Comparison of ENCODE assay signal across 8 cellular contexts in the genomic region with DNA sequence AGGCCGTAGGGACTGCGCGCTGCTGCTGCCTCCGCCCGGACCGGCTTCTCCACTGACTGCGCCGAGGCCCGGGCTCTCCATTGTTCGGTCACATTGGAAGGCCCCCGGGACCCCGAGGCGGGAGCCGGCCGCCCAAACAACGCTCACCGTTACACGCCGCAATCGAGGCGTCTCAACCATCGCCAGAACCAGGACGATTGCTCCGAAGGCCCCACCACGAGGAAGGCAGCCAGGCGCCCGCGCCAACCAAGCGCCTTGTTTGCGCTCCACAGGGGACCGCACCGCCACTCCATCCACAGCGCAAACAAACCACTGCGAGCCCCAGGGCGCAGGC. TPM values are rescaled to one million over a fixed set of nuclear protein-coding genes. Genes with fewer than 3 reads are reported as not detected.
DNase-seq lines count a peak whose midpoint lies in the region; ATAC-seq, FAIRE-seq and TF ChIP-seq lines count a peak whose summit lies in the region.

No MANE protein-coding gene starts in this region.

- H3K27me3 Mint-ChIP-seq in CD4-positive, alpha-beta memory T cell, result peaks cover 1 to 2% of the 10 kb centered on the region in 2 donors

- BruUV-seq in K562 (replicated peaks; lab: Mats Ljungman, UMichigan) (no TSS peak), HepG2 (replicated peaks; lab: Mats Ljungman, UMichigan) (no TSS peak)

- WGBS in HUES64, result under 1% methylated on average over 35 of the region's 35 CpGs
- WGBS in K562 (ENCODE audit: insufficient coverage, low coverage, missing lambda C conversion rate), result 0% methylated on average over 13 of the region's 35 CpGs
- WGBS in HepG2 (ENCODE audit: low lambda C conversion rate), result 0% methylated on average over 4 of the region's 35 CpGs

- peaks cover 23% of the 10 kb centered on the region for H3K36me3 ChIP-seq in CD4-positive, alpha-beta memory T cell (ENCODE audit: insufficient read depth, low read length)
- H3K36me3 ChIP-seq in HUES64 (ENCODE audit: insufficient read depth, low read length) (peaks cover 45% of the 10 kb centered on the region), K562 (ENCODE audit: control insufficient read depth, insufficient read depth, low read length) (peaks cover 49% of the 10 kb centered on the region), HepG2 (replicated peaks in 1 of 2; ENCODE audit: control insufficient read depth in 1 of 2, insufficient read depth in 2 of 2, low read length in 2 of 2) (peaks cover 18 to 28% of the 10 kb centered on the region in 2 experiments), tibial artery (peaks cover 27 to 50% (median 48%) of the 10 kb centered on the region in 3 donors)

- H4K20me1 ChIP-seq in K562 (replicated peaks; ENCODE audit: control insufficient read depth, insufficient read depth, low read length) (peaks cover 34% of the 10 kb centered on the region), HepG2 (ENCODE audit: insufficient read depth, low read length) (peaks cover 47% of the 10 kb centered on the region)

- peaks cover 12% of the 10 kb centered on the region for H3K9me1 ChIP-seq in K562 (ENCODE audit: control insufficient read depth, insufficient read depth, low read length)

- H2AFZ ChIP-seq in K562 (ENCODE audit: low read depth, low read length) (0 out of 2 replicates have a peak overlapping the region, but pooled peaks have one; percentile 58), HepG2 (ENCODE audit: low read length) (no peak overlapping the region)

- H3K4me3 ChIP-seq in CD4-positive, alpha-beta memory T cell (ENCODE audit: low read length in 2 of 2), result peak overlapping the region; percentile 38 to 60
- peak overlapping the region; percentile 83 for H3K4me3 ChIP-seq in HUES64 (ENCODE audit: low read length)
- H3K4me3 ChIP-seq in K562, result peak overlapping the region; percentile 77
- H3K4me3 ChIP-seq in HepG2 (replicated peaks in 1 of 3; ENCODE audit: insufficient read depth in 1 of 3, low read depth in 2 of 3, low read length in 3 of 3), result peak overlapping the region; percentile 94 to 98 (median 97)
- peak overlapping the region; percentile 80 to 85 for H3K4me3 ChIP-seq in tibial artery

- peak overlapping the region; percentile 74 to 89 (median 87) for H3K27ac Mint-ChIP-seq in CD4-positive, alpha-beta memory T cell

- TF ChIP-seq EP300 in K562 (IDR thresholded peaks at IDR 0.05; ENCODE audit: low read length) (no peak), HepG2 (IDR thresholded peaks at IDR 0.05; ENCODE audit: low read depth in 2 of 2, low read length in 2 of 2) (no peak), HepG2 (CRISPR knock-in tag; IDR thresholded peaks at IDR 0.05; ENCODE audit: borderline replicate concordance) (no peak)

- no peaks in the 10 kb centered on the region for H3K27me3 ChIP-seq in CD4-positive, alpha-beta memory T cell (ENCODE audit: insufficient read depth, low read length)
- no peaks in the 10 kb centered on the region for H3K27me3 ChIP-seq in HUES64 (ENCODE audit: insufficient read depth, low read length)
- H3K27me3 ChIP-seq in K562 (ENCODE audit: control insufficient read depth in 2 of 2, insufficient read depth in 2 of 2, low read length in 2 of 2), result no peaks in the 10 kb centered on the region
- H3K27me3 ChIP-seq in HepG2 (ENCODE audit: control insufficient read depth in 1 of 2, insufficient read depth in 2 of 2, low read length in 2 of 2), result no peaks in the 10 kb centered on the region; a peak in 1 of 5 replicates
- no peaks in the 10 kb centered on the region for H3K27me3 ChIP-seq in tibial artery

- peaks cover 14 to 41% of the 10 kb centered on the region in 2 donors for H3K36me3 Mint-ChIP-seq in CD4-positive, alpha-beta memory T cell

- H3K4me1 Mint-ChIP-seq in CD4-positive, alpha-beta memory T cell, result peaks cover 20 to 45% (median 30%) of the 10 kb centered on the region in 4 donors

- POLR2A ChIA-PET in CD4-positive, alpha-beta memory T cell (lab: Charles Lee; ENCODE audit: partially characterized antibody), result interaction anchor here (1.3 to 4.8 kb wide), 3 partner anchors 9 to 310 kb away, joined by 4 to 37 read pairs (median 8); no protein-coding TSS in a partner anchor
- POLR2A ChIA-PET in K562 (lab: Yijun Ruan, JAX) (interaction anchor here (0.6 to 8.0 kb wide), 21 partner anchors 9 to 309 kb away, joined by 3 to 137 read pairs (median 6); no protein-coding TSS in a partner anchor), HepG2 (lab: Yijun Ruan, JAX) (interaction anchor here (1.1 to 4.5 kb wide), 5 partner anchors 10 to 310 kb away, joined by 7 to 45 read pairs (median 12); no protein-coding TSS in a partner anchor)

- in situ Hi-C loops in K562 (cut with MboI), result loop anchor here (5.0 kb wide), 1 partner anchor 89 kb away; no protein-coding TSS in a partner anchor
- in situ Hi-C loops in HepG2 (cut with HindIII; ENCODE audit: extremely low pct_ligation_motif_present, low pct_unique_long_range_greater_than_20kb), result loop anchor here (5.0 kb wide), 1 partner anchor 89 kb away; no protein-coding TSS in a partner anchor

- H3K27ac ChIP-seq in CD4-positive, alpha-beta memory T cell (ENCODE audit: low read depth, low read length), result peak overlapping the region; percentile 48
- H3K27ac ChIP-seq in HUES64 (ENCODE audit: low read depth, low read length) (peak overlapping the region; percentile 92), K562 (ENCODE audit: extremely low read depth, low read depth, low read length) (peak overlapping the region; percentile 92), HepG2 (ENCODE audit: extremely low read length, insufficient read depth, low read length) (peak overlapping the region; percentile 94), tibial artery (peak overlapping the region; percentile 96 to 97)

- H3K4me2 ChIP-seq in K562 (ENCODE audit: insufficient read depth, low read length), result peak overlapping the region; percentile 98
- peak overlapping the region; percentile 89 for H3K4me2 ChIP-seq in HepG2 (ENCODE audit: low read depth, low read length)

- no peak for TF ChIP-seq RAD21 in K562 (CRISPR knock-in tag; conservative IDR thresholded peaks at IDR 0.05 in 1 of 2, IDR thresholded peaks at IDR 0.05 in 1 of 2)
- TF ChIP-seq RAD21 in HepG2 (CRISPR knock-in tag; IDR thresholded peaks at IDR 0.05), result no peak

- peaks cover 70% of the 10 kb centered on the region for H3K79me2 ChIP-seq in K562 (ENCODE audit: control insufficient read depth, insufficient read depth, low read length)
- H3K79me2 ChIP-seq in HepG2 (ENCODE audit: insufficient read depth, low read length), result peaks cover 59% of the 10 kb centered on the region

- ATAC-seq in K562 (peak; percentile 0), HepG2 (peak; percentile 5), HG03039 (IDR thresholded peaks at IDR 0.05; ENCODE audit: unreplicated experiment) (no peak)

- no peak for DNase-seq in CD4-positive, alpha-beta memory T cell
- DNase-seq in K562 (ENCODE audit: extremely low read depth in 1 of 4, low spot score in 3 of 4) (no peak), HepG2 (ENCODE audit: low spot score) (no peak), tibial artery (no peak), NCI-H524 treated with DMSO at 0.1 percent for 48 hours (lab: John Stamatoyannopoulos, UW) (no peak), HCEC 1CT (no peak)

- intact Hi-C loops in CD4-positive, alpha-beta memory T cell (cut with micrococcal nuclease), result loop anchor here (1.0 to 10.0 kb wide), 6 partner anchors 132 to 1246 kb away; a partner anchor contains a TSS
- intact Hi-C loops in K562 (cut with micrococcal nuclease) (loop anchor here (2.0 to 5.0 kb wide), 2 partner anchors 52 to 401 kb away; no protein-coding TSS in a partner anchor), HepG2 (cut with micrococcal nuclease; ENCODE audit: unreplicated experiment) (loop anchor here (1.0 kb wide), 1 partner anchor 102 kb away; no protein-coding TSS in a partner anchor), tibial artery (cut with DNase I; ENCODE audit: low total_unique reads) (loop anchor here (5.0 to 10.0 kb wide), 2 partner anchors 211 to 366 kb away; a partner anchor contains a TSS)

- peak overlapping the region; percentile 90 to 98 (median 93) for H3K4me3 Mint-ChIP-seq in CD4-positive, alpha-beta memory T cell

- H3K9ac ChIP-seq in HUES64 (ENCODE audit: low read depth, low read length) (peak overlapping the region; percentile 98), K562 (ENCODE audit: insufficient read depth in 1 of 2, low read depth in 2 of 2, low read length in 2 of 2) (peak overlapping the region; percentile 88 to 96), HepG2 (ENCODE audit: insufficient read depth, low read depth, low read length) (peak overlapping the region; percentile 97)

- CTCF ChIA-PET in CD4-positive, alpha-beta memory T cell (lab: Charles Lee; ENCODE audit: partially characterized antibody), result interaction anchor here (11.2 kb wide), 1 partner anchor 249 kb away, joined by 357 read pairs; no protein-coding TSS in a partner anchor
- CTCF ChIA-PET in K562 (lab: Yijun Ruan, JAX; ENCODE audit: low intra/inter-chr PET ratio), result interaction anchor here (0.5 to 0.7 kb wide), 2 partner anchors 270 to 703 kb away, joined by 3 read pairs; no protein-coding TSS in a partner anchor
- CTCF ChIA-PET in HepG2 (lab: Yijun Ruan, JAX; ENCODE audit: low intra/inter-chr PET ratio, low total read pairs), result interaction anchor here (2.0 kb wide), 1 partner anchor 307 kb away, joined by 4 read pairs; no protein-coding TSS in a partner anchor

- TF ChIP-seq POLR2A in K562 (conservative IDR thresholded peaks at IDR 0.05) (no peak), HepG2 (IDR thresholded peaks at IDR 0.05; ENCODE audit: insufficient read depth in 1 of 2, low read depth in 2 of 2, low read length in 2 of 2) (no peak)

- H3K4me1 ChIP-seq in CD4-positive, alpha-beta memory T cell (ENCODE audit: insufficient read depth, low read length), result peaks cover 27% of the 10 kb centered on the region
- H3K4me1 ChIP-seq in HUES64 (ENCODE audit: insufficient read depth, low read length), result peaks cover 26% of the 10 kb centered on the region
- H3K4me1 ChIP-seq in K562 (replicated peaks in 1 of 2; ENCODE audit: control insufficient read depth in 2 of 2, insufficient read depth in 2 of 2, low read length in 2 of 2), result peaks cover 27 to 54% of the 10 kb centered on the region in 2 experiments
- H3K4me1 ChIP-seq in HepG2 (ENCODE audit: insufficient read depth, low read length), result peaks cover 56% of the 10 kb centered on the region
- peaks cover 0 to 42% (median 20%) of the 10 kb centered on the region in 4 donors for H3K4me1 ChIP-seq in tibial artery

- FAIRE-seq in K562 (lab: Jason Lieb, UNC) (no peak), HepG2 (lab: Jason Lieb, UNC) (no peak)

- no peak for TF ChIP-seq CTCF in K562 (IDR thresholded peaks at IDR 0.05 in 2 of 3, conservative IDR thresholded peaks at IDR 0.05 in 1 of 3; ENCODE audit: insufficient read depth in 2 of 3, low read depth in 1 of 3, low read length in 3 of 3)
- 0 out of 2 replicates have a peak, but pooled peaks have one; percentile 1 for TF ChIP-seq CTCF in HepG2 (CRISPR knock-in tag; IDR thresholded peaks at IDR 0.05)
- peak; percentile 30 to 36 for TF ChIP-seq CTCF in tibial artery (IDR thresholded peaks at IDR 0.05)

- H3K9me3 ChIP-seq in CD4-positive, alpha-beta memory T cell (ENCODE audit: control insufficient read depth in 1 of 2, low read length in 2 of 2), result no peaks in the 10 kb centered on the region
- H3K9me3 ChIP-seq in HUES64 (ENCODE audit: insufficient read depth, low read depth, low read length) (no peaks in the 10 kb centered on the region), K562 (replicated peaks; ENCODE audit: control insufficient read depth, insufficient read depth, low read depth, low read length) (no peaks in the 10 kb centered on the region), HepG2 (ENCODE audit: low read length) (no peaks in the 10 kb centered on the region), tibial artery (no peaks in the 10 kb centered on the region)

- no peaks in the 10 kb centered on the region for H3K9me3 Mint-ChIP-seq in CD4-positive, alpha-beta memory T cell

RNA-seq across cellular contexts. Expression of a gene that starts 0.6 kb away (rescaled TPM):
- 10 to 100 TPM; 78.5 to 96.0 TPM for total RNA-seq in CD4-positive, alpha-beta memory T cell
- 10 to 100 TPM; 84.0 to 95.0 TPM for polyA plus RNA-seq in CD4-positive, alpha-beta memory T cell
- 156 TPM for polyA plus RNA-seq in HUES64 (2013, experiment 1 of 2)
- polyA plus RNA-seq in HUES64 (2013, experiment 2 of 2), result 213 TPM
- 353 and 537 TPM in 2 replicates for total RNA-seq in K562 (2011; cell fraction: chromatin; rRNA removed; ENCODE audit: low replicate concordance)
- total RNA-seq in K562 (2011; cell fraction: nucleolus; rRNA removed), result 306 and 377 TPM in 2 replicates
- total RNA-seq in K562 (2011; cell fraction: nucleoplasm; rRNA removed), result 320 and 329 TPM in 2 replicates
- total RNA-seq in K562 (2014; rRNA removed) (1,168 and 1,338 TPM in 2 replicates), K562 (2014; rRNA removed; fragmentation: Illumina TruSeq; extraction: Trizol) (978 and 1,172 TPM in 2 replicates), K562 (2015; rRNA removed; fragmentation: Illumina TruSeq; extraction: Trizol) (1,097 and 1,128 TPM in 2 replicates), K562 (2021) (1,495 and 1,708 TPM in 2 replicates), HepG2 (2016; rRNA removed; fragmentation: Illumina TruSeq; extraction: Trizol) (827 and 909 TPM in 2 replicates)
- polyA plus RNA-seq in K562 (2011; rRNA removed) (1,124 and 1,949 TPM in 2 replicates), K562 (2014; fragmentation: Illumina TruSeq; extraction: Trizol) (1,620 and 1,897 TPM in 2 replicates), K562 (2014; fragmentation: Nextera tagmentation; extraction: Ambion mirVana) (1,000 to 10,000 TPM; 3,526 to 4,222 TPM), K562 (2014; rRNA removed) (1,054 and 1,088 TPM in 2 replicates), HepG2 (2011; rRNA removed) (423 and 501 TPM in 2 replicates)
- 1,419 and 1,471 TPM in 2 replicates for polyA plus RNA-seq in K562 (2011; cell fraction: cytosol; rRNA removed)
- 1,593 and 1,917 TPM in 2 replicates for polyA plus RNA-seq in K562 (2011; cell fraction: nucleus; rRNA removed)
- 978 and 1,541 TPM in 2 replicates for polyA plus RNA-seq in K562 (2012)
- polyA minus RNA-seq in K562 (2011; rRNA and poly(A)+ RNA removed), result 1,787 and 2,204 TPM in 2 replicates
- polyA minus RNA-seq in K562 (2011; cell fraction: cytosol; rRNA and poly(A)+ RNA removed), result 1,505 and 2,135 TPM in 2 replicates
- 254 and 603 TPM in 2 replicates for polyA minus RNA-seq in K562 (2011; cell fraction: nucleus; rRNA and poly(A)+ RNA removed)
- 302 and 314 TPM in 2 replicates for total RNA-seq in HepG2 (2016; cell fraction: cytosol; rRNA removed; fragmentation: Illumina TruSeq; extraction: Trizol; ENCODE audit: low read depth)
- 827 and 907 TPM in 2 replicates for total RNA-seq in HepG2 (2016; cell fraction: insoluble cytoplasmic fraction; rRNA removed; fragmentation: Illumina TruSeq; extraction: Trizol)
- 525 and 530 TPM in 2 replicates for total RNA-seq in HepG2 (2016; cell fraction: membrane; rRNA removed; fragmentation: Illumina TruSeq; extraction: Trizol)
- total RNA-seq in HepG2 (2016; cell fraction: nucleus; rRNA removed; fragmentation: Illumina TruSeq; extraction: Trizol), result 383 and 412 TPM in 2 replicates
- polyA plus RNA-seq in HepG2 (2011; cell fraction: cytosol; rRNA removed), result 374 and 406 TPM in 2 replicates
- 417 and 464 TPM in 2 replicates for polyA plus RNA-seq in HepG2 (2011; cell fraction: nucleus; rRNA removed)
- 601 and 740 TPM in 2 replicates for polyA plus RNA-seq in HepG2 (2012)
- 207 and 236 TPM in 2 replicates for polyA plus RNA-seq in HepG2 (2016; cell fraction: cytosol; fragmentation: Illumina TruSeq; extraction: Trizol; ENCODE audit: low read depth)
- polyA plus RNA-seq in HepG2 (2016; cell fraction: insoluble cytoplasmic fraction; fragmentation: Illumina TruSeq; extraction: Trizol; ENCODE audit: low read depth), result 748 and 770 TPM in 2 replicates
- 234 and 236 TPM in 2 replicates for polyA plus RNA-seq in HepG2 (2016; cell fraction: membrane; fragmentation: Illumina TruSeq; extraction: Trizol; ENCODE audit: low read depth)
- 513 and 558 TPM in 2 replicates for polyA plus RNA-seq in HepG2 (2016; cell fraction: nucleus; fragmentation: Illumina TruSeq; extraction: Trizol; ENCODE audit: insufficient read depth, low read depth)
- 21.3 and 447 TPM in 2 replicates for polyA minus RNA-seq in HepG2 (2011; rRNA and poly(A)+ RNA removed; ENCODE audit: low replicate concordance)
- 472 and 515 TPM in 2 replicates for polyA minus RNA-seq in HepG2 (2011; cell fraction: cytosol; rRNA and poly(A)+ RNA removed)
- 168 and 231 TPM in 2 replicates for polyA minus RNA-seq in HepG2 (2011; cell fraction: nucleus; rRNA and poly(A)+ RNA removed)

RNA-seq across cellular contexts. Expression of a gene that starts 9.5 kb away (rescaled TPM):
- total RNA-seq in CD4-positive, alpha-beta memory T cell, result not detected
- polyA plus RNA-seq in CD4-positive, alpha-beta memory T cell, result not detected
- not detected for polyA plus RNA-seq in HUES64 (2013, experiment 1 of 2)
- not detected for polyA plus RNA-seq in HUES64 (2013, experiment 2 of 2)
- not detected in 2 replicates for total RNA-seq in K562 (2011; cell fraction: chromatin; rRNA removed; ENCODE audit: low replicate concordance)
- total RNA-seq in K562 (2011; cell fraction: nucleolus; rRNA removed), result not detected in 2 replicates
- total RNA-seq in K562 (2011; cell fraction: nucleoplasm; rRNA removed), result not detected in 2 replicates
- not detected in 2 replicates for total RNA-seq in K562 (2014; rRNA removed)
- not detected in 2 replicates for total RNA-seq in K562 (2014; rRNA removed; fragmentation: Illumina TruSeq; extraction: Trizol)
- not detected in 2 replicates for total RNA-seq in K562 (2015; rRNA removed; fragmentation: Illumina TruSeq; extraction: Trizol)
- not detected in 2 replicates for total RNA-seq in K562 (2021)
- polyA plus RNA-seq in K562 (2011; rRNA removed), result not detected in 2 replicates
- polyA plus RNA-seq in K562 (2011; cell fraction: cytosol; rRNA removed), result not detected in 2 replicates
- polyA plus RNA-seq in K562 (2011; cell fraction: nucleus; rRNA removed), result not detected in 2 replicates
- polyA plus RNA-seq in K562 (2012), result 0.10 TPM in 1 of 2 replicates, not detected in the other
- not detected in 2 replicates for polyA plus RNA-seq in K562 (2014; fragmentation: Illumina TruSeq; extraction: Trizol)
- not detected for polyA plus RNA-seq in K562 (2014; fragmentation: Nextera tagmentation; extraction: Ambion mirVana)
- not detected in 2 replicates for polyA plus RNA-seq in K562 (2014; rRNA removed)
- not detected in 2 replicates for polyA minus RNA-seq in K562 (2011; rRNA and poly(A)+ RNA removed)
- not detected in 2 replicates for polyA minus RNA-seq in K562 (2011; cell fraction: cytosol; rRNA and poly(A)+ RNA removed)
- polyA minus RNA-seq in K562 (2011; cell fraction: nucleus; rRNA and poly(A)+ RNA removed), result not detected in 2 replicates
- not detected in 2 replicates for total RNA-seq in HepG2 (2016; rRNA removed; fragmentation: Illumina TruSeq; extraction: Trizol)
- not detected in 2 replicates for total RNA-seq in HepG2 (2016; cell fraction: cytosol; rRNA removed; fragmentation: Illumina TruSeq; extraction: Trizol; ENCODE audit: low read depth)
- total RNA-seq in HepG2 (2016; cell fraction: insoluble cytoplasmic fraction; rRNA removed; fragmentation: Illumina TruSeq; extraction: Trizol), result not detected in 2 replicates
- total RNA-seq in HepG2 (2016; cell fraction: membrane; rRNA removed; fragmentation: Illumina TruSeq; extraction: Trizol), result not detected in 2 replicates
- not detected in 2 replicates for total RNA-seq in HepG2 (2016; cell fraction: nucleus; rRNA removed; fragmentation: Illumina TruSeq; extraction: Trizol)
- not detected in 2 replicates for polyA plus RNA-seq in HepG2 (2011; rRNA removed)
- not detected in 2 replicates for polyA plus RNA-seq in HepG2 (2011; cell fraction: cytosol; rRNA removed)
- not detected in 2 replicates for polyA plus RNA-seq in HepG2 (2011; cell fraction: nucleus; rRNA removed)
- polyA plus RNA-seq in HepG2 (2012), result not detected in 2 replicates
- polyA plus RNA-seq in HepG2 (2016; cell fraction: cytosol; fragmentation: Illumina TruSeq; extraction: Trizol; ENCODE audit: low read depth), result not detected in 2 replicates
- polyA plus RNA-seq in HepG2 (2016; cell fraction: insoluble cytoplasmic fraction; fragmentation: Illumina TruSeq; extraction: Trizol; ENCODE audit: low read depth), result not detected in 2 replicates
- polyA plus RNA-seq in HepG2 (2016; cell fraction: membrane; fragmentation: Illumina TruSeq; extraction: Trizol; ENCODE audit: low read depth), result not detected in 2 replicates
- polyA plus RNA-seq in HepG2 (2016; cell fraction: nucleus; fragmentation: Illumina TruSeq; extraction: Trizol; ENCODE audit: insufficient read depth, low read depth), result not detected in 2 replicates
- polyA minus RNA-seq in HepG2 (2011; rRNA and poly(A)+ RNA removed; ENCODE audit: low replicate concordance), result not detected in 2 replicates
- polyA minus RNA-seq in HepG2 (2011; cell fraction: cytosol; rRNA and poly(A)+ RNA removed), result not detected in 2 replicates
- polyA minus RNA-seq in HepG2 (2011; cell fraction: nucleus; rRNA and poly(A)+ RNA removed), result not detected in 2 replicates

RNA-seq across cellular contexts. Expression of a gene that starts 59.0 kb away (rescaled TPM):
- not detected for total RNA-seq in CD4-positive, alpha-beta memory T cell
- under 1 TPM in 1 of 2 donors, not detected in 1; 0.07 TPM for polyA plus RNA-seq in CD4-positive, alpha-beta memory T cell
- not detected for polyA plus RNA-seq in HUES64 (2013, experiment 1 of 2)
- not detected for polyA plus RNA-seq in HUES64 (2013, experiment 2 of 2)
- not detected in 2 replicates for total RNA-seq in K562 (2011; cell fraction: chromatin; rRNA removed; ENCODE audit: low replicate concordance)
- not detected in 2 replicates for total RNA-seq in K562 (2011; cell fraction: nucleolus; rRNA removed)
- total RNA-seq in K562 (2011; cell fraction: nucleoplasm; rRNA removed), result not detected in 2 replicates
- total RNA-seq in K562 (2014; rRNA removed), result not detected in 2 replicates
- total RNA-seq in K562 (2014; rRNA removed; fragmentation: Illumina TruSeq; extraction: Trizol), result not detected in 2 replicates
- total RNA-seq in K562 (2015; rRNA removed; fragmentation: Illumina TruSeq; extraction: Trizol), result not detected in 2 replicates
- total RNA-seq in K562 (2021), result not detected in 2 replicates
- polyA plus RNA-seq in K562 (2011; rRNA removed), result not detected in 2 replicates
- polyA plus RNA-seq in K562 (2011; cell fraction: cytosol; rRNA removed), result not detected in 2 replicates
- not detected in 2 replicates for polyA plus RNA-seq in K562 (2011; cell fraction: nucleus; rRNA removed)
- polyA plus RNA-seq in K562 (2012), result not detected in 2 replicates
- polyA plus RNA-seq in K562 (2014; fragmentation: Illumina TruSeq; extraction: Trizol), result not detected in 2 replicates
- not detected for polyA plus RNA-seq in K562 (2014; fragmentation: Nextera tagmentation; extraction: Ambion mirVana)
- polyA plus RNA-seq in K562 (2014; rRNA removed), result 0.03 TPM in 1 of 2 replicates, not detected in the other
- polyA minus RNA-seq in K562 (2011; rRNA and poly(A)+ RNA removed), result not detected in 2 replicates
- polyA minus RNA-seq in K562 (2011; cell fraction: cytosol; rRNA and poly(A)+ RNA removed), result not detected in 2 replicates
- not detected in 2 replicates for polyA minus RNA-seq in K562 (2011; cell fraction: nucleus; rRNA and poly(A)+ RNA removed)
- not detected in 2 replicates for total RNA-seq in HepG2 (2016; rRNA removed; fragmentation: Illumina TruSeq; extraction: Trizol)
- not detected in 2 replicates for total RNA-seq in HepG2 (2016; cell fraction: cytosol; rRNA removed; fragmentation: Illumina TruSeq; extraction: Trizol; ENCODE audit: low read depth)
- not detected in 2 replicates for total RNA-seq in HepG2 (2016; cell fraction: insoluble cytoplasmic fraction; rRNA removed; fragmentation: Illumina TruSeq; extraction: Trizol)
- not detected in 2 replicates for total RNA-seq in HepG2 (2016; cell fraction: membrane; rRNA removed; fragmentation: Illumina TruSeq; extraction: Trizol)
- not detected in 2 replicates for total RNA-seq in HepG2 (2016; cell fraction: nucleus; rRNA removed; fragmentation: Illumina TruSeq; extraction: Trizol)
- not detected in 2 replicates for polyA plus RNA-seq in HepG2 (2011; rRNA removed)
- polyA plus RNA-seq in HepG2 (2011; cell fraction: cytosol; rRNA removed), result 0.03 TPM in 1 of 2 replicates, not detected in the other
- polyA plus RNA-seq in HepG2 (2011; cell fraction: nucleus; rRNA removed), result not detected in 2 replicates
- not detected in 2 replicates for polyA plus RNA-seq in HepG2 (2012)
- polyA plus RNA-seq in HepG2 (2016; cell fraction: cytosol; fragmentation: Illumina TruSeq; extraction: Trizol; ENCODE audit: low read depth), result not detected in 2 replicates
- not detected in 2 replicates for polyA plus RNA-seq in HepG2 (2016; cell fraction: insoluble cytoplasmic fraction; fragmentation: Illumina TruSeq; extraction: Trizol; ENCODE audit: low read depth)
- not detected in 2 replicates for polyA plus RNA-seq in HepG2 (2016; cell fraction: membrane; fragmentation: Illumina TruSeq; extraction: Trizol; ENCODE audit: low read depth)
- polyA plus RNA-seq in HepG2 (2016; cell fraction: nucleus; fragmentation: Illumina TruSeq; extraction: Trizol; ENCODE audit: insufficient read depth, low read depth), result not detected in 2 replicates
- not detected in 2 replicates for polyA minus RNA-seq in HepG2 (2011; rRNA and poly(A)+ RNA removed; ENCODE audit: low replicate concordance)
- not detected in 2 replicates for polyA minus RNA-seq in HepG2 (2011; cell fraction: cytosol; rRNA and poly(A)+ RNA removed)
- polyA minus RNA-seq in HepG2 (2011; cell fraction: nucleus; rRNA and poly(A)+ RNA removed), result not detected in 2 replicates

Comparison
In these comparisons a context has a peak if more than half of its experiments do, and no peak if none do; other contexts are left out.
1. CTCF ChIP-seq: peak in HepG2 (single experiment) and tibial artery (2 of 2); none in K562 (0 of 3).
2. Peak in every context shown above with its lines, with median percentiles within 50 percentile points of each other: H3K27ac ChIP-seq, H3K4me3 ChIP-seq and H3K9ac ChIP-seq.